Comparison of ENCODE assay signal across 8 cellular contexts in genomic region chr5:145937432-145938250, GRCh38. TPM values are rescaled to one million over a fixed set of nuclear protein-coding genes. Genes with fewer than 3 reads are reported as not detected.
DNase-seq lines count a peak whose midpoint lies in the region; ATAC-seq, FAIRE-seq and TF ChIP-seq lines count a peak whose summit lies in the region.

No MANE protein-coding gene starts in this region.

- no peaks in the 10 kb centered on the region for H3K36me3 ChIP-seq in endodermal cell (ENCODE audit: control insufficient read depth, insufficient read depth, low read length)

- no peaks in the 10 kb centered on the region for H3K9me3 ChIP-seq in endodermal cell (ENCODE audit: control insufficient read depth, low read length)

- TF ChIP-seq CTCF in endodermal cell (conservative IDR thresholded peaks at IDR 0.05): no peak

- no peak for FAIRE-seq in HTR-8/SVneo (lab: Jason Lieb, UNC)

- ATAC-seq in GM19351 (IDR thresholded peaks at IDR 0.05; ENCODE audit: unreplicated experiment): peak; percentile 80
- no peak for ATAC-seq in HG03159 (IDR thresholded peaks at IDR 0.05; ENCODE audit: unreplicated experiment)
- ATAC-seq in GM18873 (IDR thresholded peaks at IDR 0.05; ENCODE audit: low FRiP score, unreplicated experiment): no peak

- WGBS in endodermal cell (ENCODE audit: insufficient coverage in 1 of 2, insufficient read length in 1 of 2), 2 experiments: 51 to 70% methylated on average over 13 to 23 of the region's 23 CpGs

- H3K9me3 Mint-ChIP-seq in endodermal cell: no peaks in the 10 kb centered on the region

- no peak overlapping the region for H3K27ac ChIP-seq in endodermal cell (ENCODE audit: low read depth, low read length)

- peak; percentile 64 for DNase-seq in HTR-8/SVneo (ENCODE audit: insufficient read length, low spot score)
- peak; percentile 78 for DNase-seq in endodermal cell
- peak; percentile 67 for DNase-seq in putamen (ENCODE audit: low spot score)
- DNase-seq in T1000 (lab: John Stamatoyannopoulos, UW): no peak
- DNase-seq in GM19238 (ENCODE audit: insufficient read length, low spot score): no peak

- H3K27me3 ChIP-seq in endodermal cell (ENCODE audit: control insufficient read depth, insufficient read depth, low read length, poor library complexity, severe bottlenecking): no peaks in the 10 kb centered on the region

- H3K4me3 ChIP-seq in endodermal cell (ENCODE audit: low read length): peak overlapping the region; percentile 82

- H3K4me3 Mint-ChIP-seq in endodermal cell: peak overlapping the region; percentile 62

- no peaks in the 10 kb centered on the region for H3K27me3 Mint-ChIP-seq in endodermal cell (ENCODE audit: insufficient read depth)

- H3K36me3 Mint-ChIP-seq in endodermal cell (ENCODE audit: low read depth): no peaks in the 10 kb centered on the region

- H3K4me1 ChIP-seq in endodermal cell (ENCODE audit: control insufficient read depth, insufficient read depth, low read length): peaks cover 23% of the 10 kb centered on the region

- H3K4me1 Mint-ChIP-seq in endodermal cell: peaks cover 50% of the 10 kb centered on the region

- H3K27ac Mint-ChIP-seq in endodermal cell: peak overlapping the region; percentile 70

- H3K9ac ChIP-seq in endodermal cell (ENCODE audit: extremely low read depth, low read length, poor library complexity, severe bottlenecking): peak overlapping the region; percentile 70

RNA-seq across cellular contexts. Expression of gene SH3RF2, which starts 1.3 kb away (rescaled TPM):
- total RNA-seq in endodermal cell: 1 to 10 TPM; 2.6 to 3.2 TPM
- polyA plus RNA-seq in endodermal cell (2013, experiment 1 of 2): 1.4 TPM
- polyA plus RNA-seq in endodermal cell (2013, experiment 2 of 2): 1.9 TPM

Comparison
In these comparisons a context has a peak if more than half of its experiments do, and no peak if none do; other contexts are left out.
1. DNase-seq: peak in HTR-8/SVneo (single experiment), endodermal cell (single experiment) and putamen (single experiment); none in T1000 (single experiment) and GM19238 (single experiment).